ENCODE assay signal across 8 cellular contexts in the genomic region with DNA sequence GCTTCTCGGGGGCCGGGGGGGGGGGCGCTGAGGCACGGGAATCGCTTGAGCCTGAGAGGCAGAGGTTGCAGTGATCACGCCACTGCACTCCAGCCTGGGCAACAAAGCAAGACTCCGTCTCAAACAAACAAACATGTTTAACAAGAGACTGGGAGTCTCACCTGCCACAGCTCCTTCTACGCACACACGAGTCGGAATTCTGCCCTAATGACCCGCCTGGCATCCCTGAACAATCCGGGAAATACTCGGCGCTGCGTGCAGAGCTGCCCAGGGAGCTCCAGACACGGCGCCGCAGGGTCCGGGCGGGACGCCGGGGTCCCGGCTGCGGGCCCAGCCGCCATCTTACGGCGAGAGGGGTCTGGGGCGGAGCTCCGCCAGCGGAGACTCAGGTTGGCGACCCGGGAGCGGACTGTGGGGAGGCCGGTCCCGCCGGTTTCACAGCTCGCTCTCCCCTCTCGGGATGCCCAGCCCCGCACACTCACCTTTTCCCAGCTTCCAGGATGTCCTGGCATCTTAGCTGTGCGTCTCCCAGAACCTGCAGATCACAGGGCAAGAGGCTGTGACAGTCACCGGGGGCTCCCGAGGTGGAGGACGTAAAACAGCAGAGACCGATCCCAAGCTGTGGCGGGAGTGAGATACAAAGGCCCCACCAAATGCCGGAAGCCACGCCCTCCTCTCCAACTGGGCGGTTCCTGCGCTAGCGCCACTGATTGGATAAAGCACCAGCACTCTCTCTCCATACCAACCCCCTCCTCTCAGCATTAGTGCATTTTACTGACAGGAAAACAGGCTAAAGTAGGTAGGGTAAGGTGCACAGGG. TPM values are rescaled to one million over a fixed set of nuclear protein-coding genes. Genes with fewer than 3 reads are reported as not detected.
DNase-seq lines count a peak whose midpoint lies in the region; ATAC-seq and TF ChIP-seq lines count a peak whose summit lies in the region.

No MANE protein-coding gene starts in this region.

- CTCF ChIA-PET in PC-9 (lab: Charles Lee) = interaction anchor here (0.6 to 0.7 kb wide), 2 partner anchors 10 to 1757 kb away, joined by 4 to 8 read pairs; no protein-coding TSS in a partner anchor

- peak; percentile 100 for ATAC-seq in GM21390 (IDR thresholded peaks at IDR 0.05; ENCODE audit: unreplicated experiment)
- ATAC-seq in activated T-cell treated with anti-CD3 and anti-CD28 coated beads, Interleukin-2, amount 50 U/mL, for 72 hours (replicated peaks in 1 of 2) = peak; percentile 99

- H3K27me3 ChIP-seq in HUES64 (ENCODE audit: insufficient read depth, low read length) (no peaks in the 10 kb centered on the region), PC-9 (ENCODE audit: insufficient read depth, low read depth) (no peaks in the 10 kb centered on the region), esophagus squamous epithelium (no peaks in the 10 kb centered on the region)

- peak in 3 of 4 donors; percentile 52 to 77 (median 59) for TF ChIP-seq POLR2A in esophagus squamous epithelium (IDR thresholded peaks at IDR 0.05)

- POLR2A ChIA-PET in PC-9 (lab: Charles Lee; ENCODE audit: unreplicated experiment) = interaction anchor here (0.8 kb wide), 2 partner anchors 24 to 1314 kb away, joined by 4 to 5 read pairs; partner anchors contain the start of gene ZNF724

- peak overlapping the region; percentile 93 for H3K27ac ChIP-seq in HUES64 (ENCODE audit: low read depth, low read length)
- peak overlapping the region; percentile 37 for H3K27ac ChIP-seq in PC-9
- H3K27ac ChIP-seq in esophagus squamous epithelium = peak overlapping the region; percentile 92 to 95 (median 93)

- no peaks in the 10 kb centered on the region for H3K27me3 Mint-ChIP-seq in activated T-cell treated with anti-CD3 and anti-CD28 coated beads, Interleukin-2, amount 50 U/mL, for 72 hours (ENCODE audit: low read depth)

- H3K4me3 ChIP-seq in HUES64 (ENCODE audit: low read length) = peak overlapping the region; percentile 84
- H3K4me3 ChIP-seq in PC-9 = peak overlapping the region; percentile 95
- peak overlapping the region; percentile 90 to 98 (median 94) for H3K4me3 ChIP-seq in esophagus squamous epithelium

- peak overlapping the region; percentile 78 for H3K4me2 ChIP-seq in PC-9

- H4K20me1 ChIP-seq in PC-9 (ENCODE audit: insufficient read depth) = no peaks in the 10 kb centered on the region; the same call in 1 of the 2 replicates

- TF ChIP-seq CTCF in PC-9 (conservative IDR thresholded peaks at IDR 0.05) (no peak), esophagus squamous epithelium (IDR thresholded peaks at IDR 0.05) (no peak)

- H3K36me3 ChIP-seq in HUES64 (ENCODE audit: insufficient read depth, low read length) (peaks cover 33% of the 10 kb centered on the region), PC-9 (ENCODE audit: low read depth) (peaks cover 29% of the 10 kb centered on the region), esophagus squamous epithelium (peaks cover 0 to 31% (median 0%) of the 10 kb centered on the region in 3 donors)

- DNase-seq in Caki2 (ENCODE audit: low read depth) = peak; percentile 93
- DNase-seq in PC-9 = peak; percentile 89 to 93
- DNase-seq in activated T-cell treated with anti-CD3 and anti-CD28 coated beads, Interleukin-2, amount 50 U/mL, for 72 hours = peak; percentile 91 to 92
- peak; percentile 45 for DNase-seq in esophagus squamous epithelium (lab: John Stamatoyannopoulos, UW)
- peak; percentile 89 for DNase-seq in myocyte (ENCODE audit: low read depth)
- peak; percentile 78 to 89 for DNase-seq in stimulated activated CD8-positive, alpha-beta memory T cell treated with anti-CD3 and anti-CD28 coated beads, Interleukin-7, amount 100 ng/mL, for 48 hours (ENCODE audit: extremely low read depth in 1 of 2, low read depth in 1 of 2)

- H3K9me3 Mint-ChIP-seq in activated T-cell treated with anti-CD3 and anti-CD28 coated beads, Interleukin-2, amount 50 U/mL, for 72 hours = no peaks in the 10 kb centered on the region

- peaks cover 27% of the 10 kb centered on the region for H3K79me2 ChIP-seq in PC-9 (ENCODE audit: low read depth)

- H3K4me3 Mint-ChIP-seq in activated T-cell treated with anti-CD3 and anti-CD28 coated beads, Interleukin-2, amount 50 U/mL, for 72 hours = peak overlapping the region; percentile 92 to 97

- H3K9me2 ChIP-seq in PC-9 (ENCODE audit: insufficient read depth) = no peaks in the 10 kb centered on the region

- TSS peak; percentile 38 for BruUV-seq in PC-9 (replicated peaks; lab: Mats Ljungman, UMichigan)

- in situ Hi-C loops in Caki2 (cut with HindIII; ENCODE audit: low pct_unique_long_range_greater_than_20kb, low sequenced_read_pairs) = no loop called here

- peaks cover 6 to 17% of the 10 kb centered on the region in 2 donors for H3K36me3 Mint-ChIP-seq in activated T-cell treated with anti-CD3 and anti-CD28 coated beads, Interleukin-2, amount 50 U/mL, for 72 hours (ENCODE audit: insufficient read depth in 2 of 2)

- intact Hi-C loops in PC-9 (cut with micrococcal nuclease; ENCODE audit: unreplicated experiment) (loop anchor here (1.0 to 10.0 kb wide), 2 partner anchors 24 to 121 kb away; partner anchors contain the start of genes ZNF724 and ZNF91), esophagus squamous epithelium (cut with DNase I) (no loop called here)

- H3K9ac ChIP-seq in HUES64 (ENCODE audit: low read depth, low read length) = peak overlapping the region; percentile 95

- H3K4me1 Mint-ChIP-seq in activated T-cell treated with anti-CD3 and anti-CD28 coated beads, Interleukin-2, amount 50 U/mL, for 72 hours (ENCODE audit: low read depth) = peaks cover 16% of the 10 kb centered on the region

- under 1% methylated on average over 50 of the region's 50 CpGs for WGBS in HUES64
- WGBS in esophagus squamous epithelium, 2 donors = 0 to 1% methylated on average over 11 to 31 of the region's 50 CpGs

- no peaks in the 10 kb centered on the region for H3K4me1 ChIP-seq in HUES64 (ENCODE audit: insufficient read depth, low read length)
- peaks cover 6% of the 10 kb centered on the region for H3K4me1 ChIP-seq in PC-9 (replicated peaks; ENCODE audit: insufficient read depth)
- H3K4me1 ChIP-seq in esophagus squamous epithelium = peaks cover 0 to 36% (median 10%) of the 10 kb centered on the region in 3 donors

- H2AFZ ChIP-seq in PC-9 = peak overlapping the region; percentile 93

- H3K9me3 ChIP-seq in HUES64 (ENCODE audit: insufficient read depth, low read depth, low read length) (no peaks in the 10 kb centered on the region), PC-9 (ENCODE audit: insufficient read depth, low read depth) (peaks cover 3% of the 10 kb centered on the region; the same call in 1 of the 2 replicates), esophagus squamous epithelium (no peaks in the 10 kb centered on the region)

- H3K27ac Mint-ChIP-seq in activated T-cell treated with anti-CD3 and anti-CD28 coated beads, Interleukin-2, amount 50 U/mL, for 72 hours = peak overlapping the region; percentile 98

- no peaks in the 10 kb centered on the region for H3F3A ChIP-seq in PC-9 (ENCODE audit: insufficient read depth, low read depth)

RNA-seq across cellular contexts. Expression of gene ZNF724, which starts 23.6 kb away (rescaled TPM):
- 0.43 and 11.8 TPM in 2 replicates for total RNA-seq in Caki2 (2014; rRNA removed; shearing (Covaris generic); ENCODE audit: low replicate concordance)
- 26.7 TPM for polyA plus RNA-seq in HUES64 (2013, experiment 1 of 2)
- 26.6 TPM for polyA plus RNA-seq in HUES64 (2013, experiment 2 of 2)
- total RNA-seq in PC-9 (2021) (8.4 and 8.7 TPM in 2 replicates), esophagus squamous epithelium (1 to 10 TPM in 3 of 4 donors, under 1 TPM in 1; 0.95 to 5.9 (median 3.7) TPM), myocyte (2.7 and 5.7 TPM in 2 replicates)
- total RNA-seq in activated T-cell treated with anti-CD3 and anti-CD28 coated beads, Interleukin-2, amount 50 U/mL, for 72 hours = 10 to 100 TPM; 12.7 to 15.4 TPM
- polyA plus RNA-seq in myocyte (2012) = 0.24 TPM

Comparison
In these comparisons a context has a peak if more than half of its experiments do, and no peak if none do; other contexts are left out.
1. Peak in every context shown above with its lines: DNase-seq, ATAC-seq, H3K4me3 ChIP-seq and H3K27ac ChIP-seq.
2. H3K27ac ChIP-seq: peak in every context shown above with its lines; median percentile 93 in HUES64; 93 in esophagus squamous epithelium; 37 in PC-9.